ENCODE assay signal across 9 cellular contexts in genomic region chr9:38423939-38424843, GRCh38. TPM values are rescaled to one million over a fixed set of nuclear protein-coding genes. Genes with fewer than 3 reads are reported as not detected.
DNase-seq lines count a peak whose midpoint lies in the region; ATAC-seq and TF ChIP-seq lines count a peak whose summit lies in the region.
"Had no signal": no experiment of that assay in that cellular context is flagged by ENCODE, and none has a peak within 500 bp of the region (broad histone marks: within the 10 kb centered on the region; RNA-seq: fewer than 3 reads in every experiment).

Gene IGFBPL1, minus strand, starts transcription at chr9:38424454. Its CDS starts 30 bp downstream, at chr9:38424424.

- H3K4me1 ChIP-seq in rectal smooth muscle tissue (ENCODE audit: control insufficient read depth, insufficient read depth, low read length) (no peaks in the 10 kb centered on the region), gastrocnemius medialis (no peaks in the 10 kb centered on the region)

- H3K27ac ChIP-seq in VCaP (peak within 1 kb of the TSS; percentile 75), rectal smooth muscle tissue (ENCODE audit: low read depth, low read length) (no peak within 1 kb of the TSS), gastrocnemius medialis (no peak within 1 kb of the TSS)
- H3K27ac ChIP-seq: KMS-11 had no signal

- no peaks in the 10 kb centered on the region for H3K9me3 ChIP-seq in gastrocnemius medialis

- H3K9ac ChIP-seq in rectal smooth muscle tissue (ENCODE audit: low read length): no peak within 1 kb of the TSS
- H3K9ac ChIP-seq: KMS-11 had no signal

- H3K4me3 ChIP-seq in rectal smooth muscle tissue (ENCODE audit: low read length) (peak within 1 kb of the TSS; percentile 37), gastrocnemius medialis (peak within 1 kb of the TSS in 2 of 4 donors; percentile 22)

- H3K36me3 ChIP-seq in rectal smooth muscle tissue (ENCODE audit: control insufficient read depth, insufficient read depth, low read length): no peaks in the 10 kb centered on the region
- H3K36me3 ChIP-seq in gastrocnemius medialis: no peaks in the 10 kb centered on the region

- intact Hi-C loops in left cardiac atrium (cut with DNase I) (no loop called here), gastrocnemius medialis (cut with DNase I; ENCODE audit: low total_unique reads) (no loop called here)

- TF ChIP-seq CTCF in VCaP (conservative IDR thresholded peaks at IDR 0.05) (no peak), gastrocnemius medialis (IDR thresholded peaks at IDR 0.05 in 4 of 5, conservative IDR thresholded peaks at IDR 0.05 in 1 of 5) (no peak)

- in situ Hi-C loops in gastrocnemius medialis (cut with MboI; ENCODE audit: low sequenced_read_pairs in 4 of 4): loop anchor here in 1 of 4 donors (25.0 kb wide), 1 partner anchor 662 kb away; the partner anchor contains the start of gene TRMT10B

- TF ChIP-seq POLR2A in gastrocnemius medialis (IDR thresholded peaks at IDR 0.05): no peak

- H3K27me3 ChIP-seq in rectal smooth muscle tissue (ENCODE audit: control insufficient read depth, insufficient read depth, low read length): peaks cover 14% of the 10 kb centered on the region
- peaks cover 13 to 33% (median 31%) of the 10 kb centered on the region in 3 donors for H3K27me3 ChIP-seq in gastrocnemius medialis

- ATAC-seq in HG03354 (IDR thresholded peaks at IDR 0.05; ENCODE audit: poor library complexity, severe bottlenecking, unreplicated experiment) (peak; percentile 59), left cardiac atrium (peak; percentile 79 to 89), HG02885 (IDR thresholded peaks at IDR 0.05; ENCODE audit: poor library complexity, unreplicated experiment) (no peak), gastrocnemius medialis (no peak)

- DNase-seq in DMS53 (lab: John Stamatoyannopoulos, UW) (peak; percentile 83), left cardiac atrium (no peak), A172 (ENCODE audit: low spot score) (no peak), gastrocnemius medialis (no peak)

RNA-seq across cellular contexts. Expression of gene IGFBPL1, which starts in this region (rescaled TPM):
- total RNA-seq in left cardiac atrium (1 to 10 TPM in 1 of 2 donors, under 1 TPM in 1; 0.31 to 3.5 TPM), gastrocnemius medialis (not detected)
- total RNA-seq in A172 (2014; rRNA removed; shearing (Covaris generic)): 0.14 TPM in 1 of 2 replicates, not detected in the other

Comparison
In these comparisons a context has a peak if more than half of its experiments do, and no peak if none do; other contexts are left out.
1. ATAC-seq: peak in HG03354 (single experiment) and left cardiac atrium (2 of 2); none in HG02885 (single experiment) and gastrocnemius medialis (0 of 2).